ENCODE assay signal across 8 cellular contexts in genomic region chr9:137294684-137295312, GRCh38. TPM values are rescaled to one million over a fixed set of nuclear protein-coding genes. Genes with fewer than 3 reads are reported as not detected.
DNase-seq lines count a peak whose midpoint lies in the region; ATAC-seq and TF ChIP-seq lines count a peak whose summit lies in the region.

No MANE protein-coding gene starts in this region.

- peak overlapping the region in 9 of 10 donors; percentile 38 to 87 (median 53) for H3K4me3 ChIP-seq in heart right ventricle

- peaks cover 33% of the 10 kb centered on the region for H3K27me3 Mint-ChIP-seq in activated CD8-positive, alpha-beta T cell treated with anti-CD3 and anti-CD28 coated beads, Interleukin-2, amount 10 ng/mL, durations not matched to agents 7 days and 5 days (ENCODE audit: low read depth)

- H3K4me1 ChIP-seq in heart right ventricle = peaks cover 5 to 52% (median 37%) of the 10 kb centered on the region in 9 donors

- no peaks in the 10 kb centered on the region for H3K9me3 Mint-ChIP-seq in activated CD8-positive, alpha-beta T cell treated with anti-CD3 and anti-CD28 coated beads, Interleukin-2, amount 10 ng/mL, durations not matched to agents 7 days and 5 days (ENCODE audit: insufficient read depth)

- peaks cover 0 to 4% (median 0%) of the 10 kb centered on the region in 11 donors for H3K9me3 ChIP-seq in heart right ventricle

- no peak overlapping the region for H3K27ac Mint-ChIP-seq in activated CD8-positive, alpha-beta T cell treated with anti-CD3 and anti-CD28 coated beads, Interleukin-2, amount 10 ng/mL, durations not matched to agents 7 days and 5 days

- CTCF ChIA-PET in activated CD8-positive, alpha-beta T cell treated with anti-CD3 and anti-CD28 coated beads, Interleukin-2, amount 10 ng/mL, durations not matched to agents 7 days and 5 days (lab: Charles Lee) = interaction anchor here (0.8 to 2.0 kb wide), 3 partner anchors 26 to 128 kb away, joined by 3 to 6 read pairs (median 4); partner anchors contain the start of gene EXD3

- peak; percentile 65 for DNase-seq in activated CD8-positive, alpha-beta memory T cell treated with anti-CD3 and anti-CD28 coated beads, Interleukin-2, amount 50 U/mL, for 48 hours
- DNase-seq in activated CD8-positive, alpha-beta memory T cell treated with anti-CD3 and anti-CD28 coated beads for 24 hours = no peak
- DNase-seq in activated CD8-positive, alpha-beta T cell treated with anti-CD3 and anti-CD28 coated beads, Interleukin-2, amount 10 ng/mL, durations not matched to agents 7 days and 5 days = peak; percentile 45
- DNase-seq in heart right ventricle (peak in 1 of 2 donors; percentile 24), EL (no peak), NCI-H1092 (lab: John Stamatoyannopoulos, UW) (no peak)
- DNase-seq in stimulated activated naive CD8-positive, alpha-beta T cell treated with anti-CD3 and anti-CD28 coated beads, Interleukin-15, Interleukin-2, amounts not matched to agents 100 U/mL and 50 U/mL, for 24 hours = no peak

- peak overlapping the region in 7 of 10 donors; percentile 14 to 94 (median 40) for H3K27ac ChIP-seq in heart right ventricle

- peaks cover 0 to 10% (median 0%) of the 10 kb centered on the region in 9 donors for H3K36me3 ChIP-seq in heart right ventricle

- intact Hi-C loops in heart right ventricle (cut with DNase I) = loop anchor here in 9 of 10 donors (2.0 to 10.0 kb wide), 8 partner anchors 93 to 233 kb away; partner anchors contain the start of gene ENTPD8 (in 1 of the 9)

- TF ChIP-seq CTCF in heart right ventricle (IDR thresholded peaks at IDR 0.05) = peak in 7 of 9 donors; percentile 14 to 55 (median 36)

- 19 to 21% methylated on average over 39 of the region's 39 CpGs for WGBS in heart right ventricle, 2 donors

- POLR2A ChIA-PET in activated CD8-positive, alpha-beta T cell treated with anti-CD3 and anti-CD28 coated beads, Interleukin-2, amount 10 ng/mL, durations not matched to agents 7 days and 5 days (lab: Charles Lee) = no interaction called here

- no peak overlapping the region for H3K4me3 Mint-ChIP-seq in activated CD8-positive, alpha-beta T cell treated with anti-CD3 and anti-CD28 coated beads, Interleukin-2, amount 10 ng/mL, durations not matched to agents 7 days and 5 days

- H3K27me3 ChIP-seq in heart right ventricle = peaks cover 0 to 60% (median 16%) of the 10 kb centered on the region in 7 donors

- no peaks in the 10 kb centered on the region for H3K36me3 Mint-ChIP-seq in activated CD8-positive, alpha-beta T cell treated with anti-CD3 and anti-CD28 coated beads, Interleukin-2, amount 10 ng/mL, durations not matched to agents 7 days and 5 days (ENCODE audit: low read depth)

- ATAC-seq in activated CD8-positive, alpha-beta T cell treated with anti-CD3 and anti-CD28 coated beads, Interleukin-2, amount 10 ng/mL, durations not matched to agents 7 days and 5 days = peak; percentile 30
- ATAC-seq in heart right ventricle = peak in 2 of 8 donors; percentile 6 to 9
- ATAC-seq in stimulated activated naive CD8-positive, alpha-beta T cell treated with anti-CD3 and anti-CD28 coated beads, Interleukin-15, Interleukin-2, amounts not matched to agents 100 U/mL and 50 U/mL, for 24 hours = peak; percentile 17
- ATAC-seq in HG02938 (IDR thresholded peaks at IDR 0.05; ENCODE audit: unreplicated experiment) = no peak

- H3K4me1 Mint-ChIP-seq in activated CD8-positive, alpha-beta T cell treated with anti-CD3 and anti-CD28 coated beads, Interleukin-2, amount 10 ng/mL, durations not matched to agents 7 days and 5 days (ENCODE audit: low read depth) = peaks cover 14% of the 10 kb centered on the region

RNA-seq across cellular contexts. Expression of gene NRARP, which starts 7.3 kb away (rescaled TPM):
- 1 to 10 TPM; 1.4 to 1.5 TPM for total RNA-seq in activated CD8-positive, alpha-beta T cell treated with anti-CD3 and anti-CD28 coated beads, Interleukin-2, amount 10 ng/mL, durations not matched to agents 7 days and 5 days
- 10 to 100 TPM in 7 of 10 donors, 1 to 10 TPM in 3; 2.6 to 20.8 (median 11.7) TPM for total RNA-seq in heart right ventricle
- 1 to 10 TPM; 2.0 to 5.4 TPM for polyA plus RNA-seq in heart right ventricle

RNA-seq across cellular contexts. Expression of gene TOR4A, which starts 17.3 kb away (rescaled TPM):
- 1 to 10 TPM; 6.6 to 7.0 TPM for total RNA-seq in activated CD8-positive, alpha-beta T cell treated with anti-CD3 and anti-CD28 coated beads, Interleukin-2, amount 10 ng/mL, durations not matched to agents 7 days and 5 days
- total RNA-seq in heart right ventricle = 10 to 100 TPM; 15.2 to 21.5 (median 16.8) TPM
- 10 to 100 TPM in 1 of 2 donors, 1 to 10 TPM in 1; 4.7 to 11.5 TPM for polyA plus RNA-seq in heart right ventricle

RNA-seq across cellular contexts. Expression of gene NELFB, which starts 39.7 kb away (rescaled TPM):
- 10 to 100 TPM; 68.6 to 68.8 TPM for total RNA-seq in activated CD8-positive, alpha-beta T cell treated with anti-CD3 and anti-CD28 coated beads, Interleukin-2, amount 10 ng/mL, durations not matched to agents 7 days and 5 days
- 10 to 100 TPM; 31.6 to 47.1 (median 39.2) TPM for total RNA-seq in heart right ventricle
- polyA plus RNA-seq in heart right ventricle = 10 to 100 TPM; 31.5 to 52.9 TPM

RNA-seq across cellular contexts. Expression of gene STPG3, which starts 43.7 kb away (rescaled TPM):
- not detected for total RNA-seq in activated CD8-positive, alpha-beta T cell treated with anti-CD3 and anti-CD28 coated beads, Interleukin-2, amount 10 ng/mL, durations not matched to agents 7 days and 5 days
- under 1 TPM in 3 of 10 donors, not detected in 7; 0.24 to 0.32 (median 0.32) TPM for total RNA-seq in heart right ventricle
- polyA plus RNA-seq in heart right ventricle = under 1 TPM in 1 of 2 donors, not detected in 1; 0.44 TPM

RNA-seq across cellular contexts. Expression of gene TUBB4B, which starts 53.7 kb away (rescaled TPM):
- 100 to 1,000 TPM; 417 to 432 TPM for total RNA-seq in activated CD8-positive, alpha-beta T cell treated with anti-CD3 and anti-CD28 coated beads, Interleukin-2, amount 10 ng/mL, durations not matched to agents 7 days and 5 days
- 100 to 1,000 TPM; 211 to 495 (median 330) TPM for total RNA-seq in heart right ventricle
- 100 to 1,000 TPM; 522 to 992 TPM for polyA plus RNA-seq in heart right ventricle

Comparison
In these comparisons a context has a peak if more than half of its experiments do, and no peak if none do; other contexts are left out.
1. DNase-seq: peak in activated CD8-positive, alpha-beta memory T cell treated with anti-CD3 and anti-CD28 coated beads, Interleukin-2, amount 50 U/mL, for 48 hours (single experiment) and activated CD8-positive, alpha-beta T cell treated with anti-CD3 and anti-CD28 coated beads, Interleukin-2, amount 10 ng/mL, durations not matched to agents 7 days and 5 days (single experiment); none in activated CD8-positive, alpha-beta memory T cell treated with anti-CD3 and anti-CD28 coated beads for 24 hours (single experiment), stimulated activated naive CD8-positive, alpha-beta T cell treated with anti-CD3 and anti-CD28 coated beads, Interleukin-15, Interleukin-2, amounts not matched to agents 100 U/mL and 50 U/mL, for 24 hours (single experiment), EL (single experiment) and NCI-H1092 (single experiment).